In the genomic region with DNA sequence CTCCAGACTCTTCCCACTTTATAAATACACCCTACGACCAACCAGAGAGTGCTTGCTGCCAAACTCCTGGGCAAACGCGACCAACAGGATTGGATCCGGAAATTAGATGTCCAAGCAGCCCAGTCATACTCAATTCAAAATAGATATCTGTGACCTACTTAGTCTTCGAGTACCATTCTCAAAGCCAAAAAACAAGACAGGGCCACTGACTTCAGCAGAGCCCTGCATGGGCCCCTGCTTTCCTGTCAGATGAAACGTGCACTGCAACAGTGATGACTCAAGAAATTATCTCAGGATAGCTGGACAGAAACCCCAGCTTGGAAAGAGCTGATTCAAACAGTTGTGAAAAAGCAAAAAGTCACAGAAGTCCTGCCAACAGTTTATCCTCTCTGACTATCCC, we compare ENCODE assay signal across 10 cellular contexts. TPM values are rescaled to one million over a fixed set of nuclear protein-coding genes. Genes with fewer than 3 reads are reported as not detected.
DNase-seq lines count a peak whose midpoint lies in the region; ATAC-seq, FAIRE-seq and TF ChIP-seq lines count a peak whose summit lies in the region.
"Had no signal": no experiment of that assay in that cellular context is flagged by ENCODE, and none has a peak within 500 bp of the region (broad histone marks: within the 10 kb centered on the region; RNA-seq: fewer than 3 reads in every experiment).

No MANE protein-coding gene starts in this region.

- peak; percentile 67 for DNase-seq in GM12865 (ENCODE audit: low read depth)
- peak; percentile 33 for DNase-seq in HFFc6
- DNase-seq in activated B cell treated with CpG ODN at 0.5 μM for 24 hours, result no peak
- DNase-seq in iris pigment epithelial cell (ENCODE audit: low read depth), result peak; percentile 61
- no peak for DNase-seq in NCI-H1105 treated with DMSO at 0.1 percent for 48 hours (lab: John Stamatoyannopoulos, UW)
- no peak for DNase-seq in ovary
- no peak for DNase-seq in KG1 (lab: John Stamatoyannopoulos, UW)
- DNase-seq in urothelium cell line (ENCODE audit: low spot score), result no peak
- DNase-seq: activated T-cell treated with anti-CD3 and anti-CD28 coated beads for 4 hours had no signal

- POLR2A ChIA-PET in activated B cell treated with CpG ODN at 0.5 μM for 24 hours (lab: Charles Lee), result interaction anchor here (1.8 kb wide), 1 partner anchor 216 kb away, joined by 4 read pairs; a partner anchor contains a TSS

- H3K4me1 ChIP-seq in ovary (ENCODE audit: insufficient read depth), result peaks cover 11% of the 10 kb centered on the region

- intact Hi-C loops in activated B cell treated with CpG ODN at 0.5 μM for 24 hours (cut with micrococcal nuclease) (no loop called here), ovary (cut with DNase I) (no loop called here)

- H3K36me3 ChIP-seq in ovary, result no peaks in the 10 kb centered on the region

- WGBS in ovary, 3 donors, result 43 to 58% (median 52%) methylated on average over 6 of the region's 6 CpGs

- H3K4me3 ChIP-seq in GM12865 (ENCODE audit: low read depth, low read length) (no peak overlapping the region), ovary (no peak overlapping the region)

- CTCF ChIA-PET in activated B cell treated with CpG ODN at 0.5 μM for 24 hours (lab: Charles Lee), result interaction anchor here (1.7 kb wide), 1 partner anchor 17 kb away, joined by 5 read pairs; no protein-coding TSS in a partner anchor

- no peak for TF ChIP-seq POLR2A in ovary (IDR thresholded peaks at IDR 0.05)

- H3K9me3 Mint-ChIP-seq in HFFc6, result no peaks in the 10 kb centered on the region
- H3K9me3 Mint-ChIP-seq in activated B cell treated with CpG ODN at 0.5 μM for 24 hours, result no peaks in the 10 kb centered on the region

- no peak for FAIRE-seq in urothelium cell line (lab: Jason Lieb, UNC)

- no peak for TF ChIP-seq EP300 in ovary (IDR thresholded peaks at IDR 0.05)

- ATAC-seq in activated B cell treated with CpG ODN at 0.5 μM for 24 hours (ENCODE audit: low read depth), result no peak
- ATAC-seq: esophagus mucosa had no signal

- no peak overlapping the region for H3K27ac ChIP-seq in ovary

- H3K9me3 ChIP-seq in ovary, result no peaks in the 10 kb centered on the region

- no peaks in the 10 kb centered on the region for H3K27me3 ChIP-seq in ovary

- H3K27ac Mint-ChIP-seq in HFFc6, result no peak overlapping the region
- H3K27ac Mint-ChIP-seq in activated B cell treated with CpG ODN at 0.5 μM for 24 hours, result peak overlapping the region; percentile 57

- H3K27me3 Mint-ChIP-seq in HFFc6 (ENCODE audit: insufficient read depth) (no peaks in the 10 kb centered on the region), activated B cell treated with CpG ODN at 0.5 μM for 24 hours (no peaks in the 10 kb centered on the region)

- peaks cover 22% of the 10 kb centered on the region for H3K4me1 Mint-ChIP-seq in HFFc6 (ENCODE audit: low read depth)
- H3K4me1 Mint-ChIP-seq in activated B cell treated with CpG ODN at 0.5 μM for 24 hours, result peaks cover 59% of the 10 kb centered on the region

- no peak overlapping the region for H3K4me3 Mint-ChIP-seq in HFFc6
- peak overlapping the region; percentile 35 for H3K4me3 Mint-ChIP-seq in activated B cell treated with CpG ODN at 0.5 μM for 24 hours

- no peaks in the 10 kb centered on the region for H3K36me3 Mint-ChIP-seq in HFFc6 (ENCODE audit: low read depth)
- H3K36me3 Mint-ChIP-seq in activated B cell treated with CpG ODN at 0.5 μM for 24 hours (ENCODE audit: low read depth), result no peaks in the 10 kb centered on the region

- TF ChIP-seq CTCF in GM12865 (IDR thresholded peaks at IDR 0.05; ENCODE audit: insufficient read depth, low read depth, low read length, missing control alignments) (no peak), HFFc6 (IDR thresholded peaks at IDR 0.05) (no peak), activated B cell treated with CpG ODN at 0.5 μM for 24 hours (IDR thresholded peaks at IDR 0.05) (no peak), ovary (IDR thresholded peaks at IDR 0.05) (no peak)

RNA-seq across cellular contexts. Expression of a gene that starts 17.6 kb away (rescaled TPM):
- total RNA-seq in HFFc6 (2021; fragmentation: NEBNext Ultra II Directional; extraction: Animal tissue kit (Norgen Biotek cat#: 25700)), result 10 to 100 TPM in 4 of 6 experiments, 1 to 10 TPM in 2; 8.6 to 13.1 (median 11.0) TPM
- total RNA-seq in activated B cell treated with CpG ODN at 0.5 μM for 24 hours, result 3.2 and 4.6 TPM in 2 replicates
- total RNA-seq in ovary, result 10 to 100 TPM; 10.8 to 26.5 (median 20.2) TPM
- 10 to 100 TPM; 12.6 to 52.7 TPM for polyA plus RNA-seq in ovary

Comparison
In these comparisons a context has a peak if more than half of its experiments do, and no peak if none do; other contexts are left out.
1. DNase-seq: peak in GM12865 (single experiment), HFFc6 (single experiment) and iris pigment epithelial cell (single experiment); none in activated B cell treated with CpG ODN at 0.5 μM for 24 hours (single experiment), NCI-H1105 treated with DMSO at 0.1 percent for 48 hours (single experiment), ovary (0 of 5), KG1 (single experiment) and urothelium cell line (single experiment).